Comparison of ENCODE assay signal across 6 cellular contexts in the genomic region with DNA sequence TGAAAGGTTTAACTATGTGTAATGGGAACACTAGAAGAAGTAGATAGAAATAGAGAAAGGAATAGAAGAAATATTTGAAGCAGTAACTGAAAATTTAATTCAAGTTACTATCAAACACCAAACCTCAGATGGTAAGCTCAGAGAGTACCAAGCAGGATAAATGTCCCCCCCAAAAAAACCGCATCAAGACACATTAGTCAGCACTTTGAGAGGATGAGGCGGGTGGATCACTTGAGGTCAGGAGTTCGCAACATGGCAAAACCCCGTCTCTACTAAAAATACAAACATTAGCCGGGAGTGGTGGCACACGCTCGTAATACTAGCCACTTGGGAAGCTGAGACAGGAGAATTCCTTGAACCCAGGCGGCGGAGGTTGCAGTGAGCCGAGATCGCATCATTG.
"Had no signal": no experiment of that assay in that cellular context is flagged by ENCODE, and none has a peak within 500 bp of the region (broad histone marks: within the 10 kb centered on the region; RNA-seq: fewer than 3 reads in every experiment).

No MANE protein-coding gene starts in this region.

- H3K4me1 Mint-ChIP-seq: GM23338 had no signal

- H3K4me2 ChIP-seq: GM23338 had no signal

- DNase-seq: H9, HCEC 1CT, IMR-90 had no signal

- H3K27ac ChIP-seq: HL-60 had no signal

- H3K4me3 ChIP-seq: GM23338, K562 had no signal

- H2AFZ ChIP-seq: GM23338 had no signal

- H3K4me3 Mint-ChIP-seq: GM23338, H9 had no signal

- H3K27ac Mint-ChIP-seq: GM23338, H9 had no signal
